Comparison of ENCODE assay signal across 23 cellular contexts in the genomic region with DNA sequence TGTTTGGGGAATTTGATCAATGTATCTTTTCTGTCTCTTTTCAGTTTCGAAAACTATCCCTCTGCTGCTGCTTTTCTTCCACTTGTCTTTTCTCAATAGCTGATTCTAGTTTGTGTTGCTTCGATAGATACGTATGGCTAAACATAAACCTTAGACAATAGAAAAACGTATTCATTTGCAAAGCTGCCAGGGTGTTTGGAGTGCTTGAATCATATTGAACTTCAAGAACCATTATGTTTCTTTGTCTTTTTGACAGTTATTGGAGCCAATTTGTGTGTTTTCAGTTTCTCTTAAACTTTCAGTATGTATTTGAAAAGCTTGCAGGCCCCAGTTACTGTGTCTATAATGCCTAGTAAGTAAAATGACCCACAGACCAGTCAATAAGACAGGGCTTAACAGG.
"Had no signal": no experiment of that assay in that cellular context is flagged by ENCODE, and none has a peak within 500 bp of the region (broad histone marks: within the 10 kb centered on the region; RNA-seq: fewer than 3 reads in every experiment).

No MANE protein-coding gene starts in this region.

- FAIRE-seq: HTR-8/SVneo, RCC 7860 had no signal

- DNase-seq: Karpas-422, KBM-7, MG63, NCI-H1092, NCI-H1105 treated with DMSO at 0.1 percent for 48 hours, NCI-H1417 treated with DMSO at 0.1 percent for 48 hours, NCI-H146, NCI-H1694 treated with DMSO at 0.1 percent for 48 hours, NCI-H1930, NCI-H2081, NCI-H2107, NCI-H2227 treated with DMSO at 0.1 percent for 48 hours, NCI-H524, NCI-H526 treated with DMSO at 0.1 percent for 48 hours, NCI-H748 treated with DMSO at 0.1 percent for 48 hours, Right ventricle myocardium superior, RPMI8226, SIG-M5 had no signal

- H3K4me3 ChIP-seq: MG63, SJSA1, SK-N-MC had no signal

- H3K36me3 ChIP-seq: MG63 had no signal

- H3K27ac ChIP-seq: HL-60, SJSA1, SK-N-MC had no signal

- H3K9me3 ChIP-seq: MG63, SJSA1 had no signal

- H3K4me1 ChIP-seq: SJSA1 had no signal

- H3K27me3 ChIP-seq: MG63, SJSA1 had no signal
